ENCODE assay signal across 1 cellular context in genomic region chr2:201642579-201643215, GRCh38.
TF ChIP-seq lines count a peak whose summit lies in the region.

No MANE protein-coding gene starts in this region.

TF ChIP-seq in HEK293, 187 proteins besides CTCF, POLR2A, EP300 and RAD21 (continued from another document):
- no peak for TF ChIP-seq PRDM10 (tag by site-specific recombination; IDR thresholded peaks at IDR 0.05)
